In the genomic region with DNA sequence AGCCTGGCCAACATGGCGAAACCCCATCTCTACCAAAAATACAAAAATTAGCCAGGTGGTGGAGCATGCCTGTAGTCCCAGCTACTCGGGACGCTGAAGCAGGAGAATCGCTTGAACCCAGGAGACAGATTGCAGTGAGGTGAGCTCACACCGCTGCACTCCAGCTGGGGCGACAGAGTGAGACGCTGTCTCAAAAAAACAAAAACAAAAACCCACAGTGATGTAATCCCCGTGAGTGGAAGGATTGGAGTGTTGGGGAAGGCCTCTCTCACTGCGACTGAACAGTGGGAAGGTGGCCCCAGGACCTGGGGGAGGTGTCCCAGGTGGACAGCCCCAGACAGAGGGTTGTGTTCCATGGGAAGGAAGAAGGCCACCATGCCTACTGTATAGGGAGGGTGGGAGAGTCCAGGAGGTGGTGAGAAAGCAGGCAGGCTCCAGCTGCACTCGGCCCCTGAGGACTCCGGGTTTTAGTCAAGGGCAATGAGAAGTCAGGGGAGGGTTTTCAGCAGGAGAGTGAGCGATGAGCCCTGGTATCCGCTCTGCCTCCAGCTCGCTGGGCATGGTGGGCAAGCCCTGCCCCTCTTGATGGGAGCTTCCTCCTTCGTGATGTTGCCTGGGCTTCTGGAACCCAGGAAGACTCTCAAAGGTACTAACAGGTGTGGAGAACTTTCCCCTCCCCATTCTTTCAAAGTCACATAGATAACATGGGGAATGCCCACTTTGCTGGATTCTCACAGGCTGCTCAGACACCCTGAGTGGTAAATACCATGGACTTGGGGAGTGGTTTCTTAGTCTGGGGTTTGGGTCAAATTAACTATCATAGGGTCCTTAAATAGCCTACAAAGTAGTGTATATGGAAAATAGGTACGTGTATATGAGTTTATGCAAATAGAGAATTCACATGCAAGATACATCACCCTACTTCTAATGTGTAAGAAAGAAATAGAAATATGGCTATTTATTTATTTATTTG, we compare ENCODE assay signal across 12 cellular contexts.
A peak's percentile ranks its signal among the peaks of the same experiment; 100 is the strongest.
DNase-seq lines count a peak whose midpoint lies in the region; ATAC-seq and TF ChIP-seq lines count a peak whose summit lies in the region.
"Had no signal": no experiment of that assay in that cellular context is flagged by ENCODE, and none has a peak within 500 bp of the region (broad histone marks: within the 10 kb centered on the region; RNA-seq: fewer than 3 reads in every experiment).

No MANE protein-coding gene starts in this region.

- H3K4me3 ChIP-seq in Caco-2 (ENCODE audit: low read depth, low read length) = no peak overlapping the region
- H3K4me3 ChIP-seq: SJSA1, tibial nerve had no signal

- no peaks in the 10 kb centered on the region for H3K27me3 ChIP-seq in Caco-2 (replicated peaks; ENCODE audit: control insufficient read depth, insufficient read depth, low read length)
- H3K27me3 ChIP-seq: SJSA1, tibial nerve had no signal

- no peaks in the 10 kb centered on the region for H3K36me3 ChIP-seq in Caco-2 (ENCODE audit: control insufficient read depth, insufficient read depth, low read length)
- H3K36me3 ChIP-seq: SJSA1, tibial nerve, WERI-Rb-1 had no signal

- H3K4me3 Mint-ChIP-seq in Caco-2 (ENCODE audit: unreplicated experiment) (no peak overlapping the region), nephron progenitor cell (no peak overlapping the region)
- no peak overlapping the region for H3K4me3 Mint-ChIP-seq in activated CD4-positive, alpha-beta T cell treated with anti-CD3 and anti-CD28 coated beads, Interleukin-2, amount 10 ng/mL, durations not matched to agents 24 days and 14 days
- no peak overlapping the region for H3K4me3 Mint-ChIP-seq in activated T-helper 17 cell treated with anti-CD3 and anti-CD28 coated beads, Interleukin-2, amount 50 U/mL, for 72 hours
- H3K4me3 Mint-ChIP-seq: effector memory CD8-positive, alpha-beta T cell had no signal

- H3K27ac Mint-ChIP-seq in Caco-2 (ENCODE audit: unreplicated experiment) (peak overlapping the region; percentile 60), nephron progenitor cell (peak overlapping the region; percentile 78)
- no peak overlapping the region for H3K27ac Mint-ChIP-seq in activated CD4-positive, alpha-beta T cell treated with anti-CD3 and anti-CD28 coated beads, Interleukin-2, amount 10 ng/mL, durations not matched to agents 24 days and 14 days
- H3K27ac Mint-ChIP-seq in activated T-helper 17 cell treated with anti-CD3 and anti-CD28 coated beads, Interleukin-2, amount 50 U/mL, for 72 hours = no peak overlapping the region
- H3K27ac Mint-ChIP-seq: effector memory CD8-positive, alpha-beta T cell had no signal

- DNase-seq in Caco-2 (no peak), RWPE1 (ENCODE audit: low spot score) (no peak), nephron progenitor cell (no peak), NCI-H524 (lab: John Stamatoyannopoulos, UW) (no peak), ACHN (no peak)
- DNase-seq in activated CD4-positive, alpha-beta T cell treated with anti-CD3 and anti-CD28 coated beads, Interleukin-2, amount 10 ng/mL, durations not matched to agents 24 days and 14 days = no peak
- DNase-seq: effector memory CD8-positive, alpha-beta T cell had no signal

- ATAC-seq in GM19463 (IDR thresholded peaks at IDR 0.05; ENCODE audit: unreplicated experiment) = peak; percentile 25
- no peak for ATAC-seq in activated T-helper 17 cell treated with anti-CD3 and anti-CD28 coated beads, Interleukin-2, amount 50 U/mL, for 72 hours (replicated peaks)
- ATAC-seq: effector memory CD8-positive, alpha-beta T cell had no signal

- no peaks in the 10 kb centered on the region for H3K9me3 ChIP-seq in Caco-2
- H3K9me3 ChIP-seq: SJSA1, tibial nerve had no signal

- no peaks in the 10 kb centered on the region for H3K4me1 Mint-ChIP-seq in Caco-2 (ENCODE audit: low read depth, unreplicated experiment)
- H3K4me1 Mint-ChIP-seq in nephron progenitor cell = peaks cover 71% of the 10 kb centered on the region
- H3K4me1 Mint-ChIP-seq in activated CD4-positive, alpha-beta T cell treated with anti-CD3 and anti-CD28 coated beads, Interleukin-2, amount 10 ng/mL, durations not matched to agents 24 days and 14 days = peaks cover 4% of the 10 kb centered on the region
- H3K4me1 Mint-ChIP-seq in activated T-helper 17 cell treated with anti-CD3 and anti-CD28 coated beads, Interleukin-2, amount 50 U/mL, for 72 hours = no peaks in the 10 kb centered on the region

- H3K27me3 Mint-ChIP-seq in Caco-2 (ENCODE audit: insufficient read depth, unreplicated experiment) (no peaks in the 10 kb centered on the region), nephron progenitor cell (ENCODE audit: low read depth, poor library complexity) (peaks cover 5% of the 10 kb centered on the region)
- H3K27me3 Mint-ChIP-seq in activated CD4-positive, alpha-beta T cell treated with anti-CD3 and anti-CD28 coated beads, Interleukin-2, amount 10 ng/mL, durations not matched to agents 24 days and 14 days = no peaks in the 10 kb centered on the region
- no peaks in the 10 kb centered on the region for H3K27me3 Mint-ChIP-seq in activated T-helper 17 cell treated with anti-CD3 and anti-CD28 coated beads, Interleukin-2, amount 50 U/mL, for 72 hours
- H3K27me3 Mint-ChIP-seq: effector memory CD8-positive, alpha-beta T cell had no signal

- intact Hi-C loops in Caco-2 (cut with micrococcal nuclease; ENCODE audit: unreplicated experiment) = loop anchor here (5.0 kb wide), 1 partner anchor 538 kb away; no protein-coding TSS in a partner anchor
- intact Hi-C loops in activated CD4-positive, alpha-beta T cell treated with anti-CD3 and anti-CD28 coated beads, Interleukin-2, amount 10 ng/mL, durations not matched to agents 24 days and 14 days (cut with micrococcal nuclease) = no loop called here

- H3K9me3 Mint-ChIP-seq in Caco-2 (ENCODE audit: unreplicated experiment) (no peaks in the 10 kb centered on the region), nephron progenitor cell (no peaks in the 10 kb centered on the region)
- H3K9me3 Mint-ChIP-seq in activated CD4-positive, alpha-beta T cell treated with anti-CD3 and anti-CD28 coated beads, Interleukin-2, amount 10 ng/mL, durations not matched to agents 24 days and 14 days = no peaks in the 10 kb centered on the region
- H3K9me3 Mint-ChIP-seq in activated T-helper 17 cell treated with anti-CD3 and anti-CD28 coated beads, Interleukin-2, amount 50 U/mL, for 72 hours = no peaks in the 10 kb centered on the region
- H3K9me3 Mint-ChIP-seq: effector memory CD8-positive, alpha-beta T cell had no signal

- BruUV-seq in Caco-2 (replicated peaks; lab: Mats Ljungman, UMichigan) = no TSS peak

- TF ChIP-seq CTCF in Caco-2 (IDR thresholded peaks at IDR 0.05; ENCODE audit: insufficient read depth in 1 of 2, low read depth in 1 of 2, low read length in 1 of 2, severe bottlenecking in 1 of 2, unreplicated experiment in 1 of 2) (no peak), RWPE1 (conservative IDR thresholded peaks at IDR 0.05; ENCODE audit: low read depth) (no peak), nephron progenitor cell (IDR thresholded peaks at IDR 0.05) (no peak)

- H3K27ac ChIP-seq in RWPE1 = peak overlapping the region; percentile 85

- no peaks in the 10 kb centered on the region for H3K36me3 Mint-ChIP-seq in Caco-2 (ENCODE audit: insufficient read depth, unreplicated experiment)
- H3K36me3 Mint-ChIP-seq in nephron progenitor cell (ENCODE audit: low read depth) = no peaks in the 10 kb centered on the region
- H3K36me3 Mint-ChIP-seq in activated CD4-positive, alpha-beta T cell treated with anti-CD3 and anti-CD28 coated beads, Interleukin-2, amount 10 ng/mL, durations not matched to agents 24 days and 14 days (ENCODE audit: low read depth) = no peaks in the 10 kb centered on the region
- no peaks in the 10 kb centered on the region for H3K36me3 Mint-ChIP-seq in activated T-helper 17 cell treated with anti-CD3 and anti-CD28 coated beads, Interleukin-2, amount 50 U/mL, for 72 hours (ENCODE audit: low read depth)

- POLR2A ChIA-PET in Caco-2 (lab: Charles Lee) = no interaction called here
- POLR2A ChIA-PET in RWPE1 (lab: Yijun Ruan, JAX; ENCODE audit: low non-redundant PET) = no interaction called here

- CTCF ChIA-PET in Caco-2 (lab: Charles Lee) = no interaction called here
- CTCF ChIA-PET in RWPE1 (lab: Yijun Ruan, JAX) = interaction anchor here (0.6 to 0.8 kb wide), 2 partner anchors 10 to 155 kb away, joined by 3 to 6 read pairs; no protein-coding TSS in a partner anchor

- in situ Hi-C loops in ACHN (cut with HindIII; ENCODE audit: low pct_ligation_motif_present, low pct_unique_long_range_greater_than_20kb, low sequenced_read_pairs) = no loop called here

- H3K4me1 ChIP-seq in Caco-2 = peaks cover 5% of the 10 kb centered on the region; the same call in 1 of the 2 replicates

Comparison
In these comparisons a context has a peak if more than half of its experiments do, and no peak if none do; other contexts are left out.
1. H3K27ac Mint-ChIP-seq: peak in Caco-2 (single experiment) and nephron progenitor cell (single experiment); none in activated CD4-positive, alpha-beta T cell treated with anti-CD3 and anti-CD28 coated beads, Interleukin-2, amount 10 ng/mL, durations not matched to agents 24 days and 14 days (single experiment) and activated T-helper 17 cell treated with anti-CD3 and anti-CD28 coated beads, Interleukin-2, amount 50 U/mL, for 72 hours (single experiment).